In the genomic region with DNA sequence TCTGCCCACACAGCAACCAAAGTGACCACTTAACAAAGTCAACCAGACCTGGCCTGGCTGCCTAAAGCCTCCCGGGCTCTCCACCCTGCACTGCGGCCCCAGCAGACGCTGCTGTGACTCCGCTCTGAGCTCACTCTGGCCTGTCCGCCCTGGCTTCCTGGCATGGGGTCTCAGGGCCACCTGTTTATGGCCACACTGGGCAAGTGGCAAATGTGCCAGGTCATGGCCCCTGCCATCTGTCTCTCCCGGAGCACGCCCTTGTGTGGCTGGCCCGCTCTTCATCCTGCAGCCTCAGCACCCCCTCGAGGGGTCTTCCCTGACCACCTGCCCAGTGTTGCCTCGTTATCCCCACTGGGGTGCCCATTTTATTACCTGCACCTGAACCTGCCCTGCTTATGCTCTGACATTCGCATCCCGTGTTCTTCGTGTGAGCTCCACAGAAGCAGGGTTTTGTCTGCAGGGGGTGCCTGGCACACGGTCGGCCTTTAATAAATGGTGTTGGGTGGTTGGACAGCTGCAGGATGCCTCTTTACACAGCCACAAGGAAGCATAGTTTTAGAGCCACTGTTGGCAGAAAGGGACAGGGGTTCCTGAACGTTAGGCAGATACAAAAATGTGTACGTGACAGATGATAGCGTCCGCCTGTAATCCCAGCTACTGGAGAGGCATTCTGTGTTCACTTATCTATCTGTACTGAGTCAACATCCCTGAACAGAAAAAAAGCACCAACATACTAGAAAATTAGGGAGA, we compare ENCODE assay signal across 23 cellular contexts.
DNase-seq lines count a peak whose midpoint lies in the region; TF ChIP-seq lines count a peak whose summit lies in the region.
"Had no signal": no experiment of that assay in that cellular context is flagged by ENCODE, and none has a peak within 500 bp of the region (broad histone marks: within the 10 kb centered on the region; RNA-seq: fewer than 3 reads in every experiment).

No MANE protein-coding gene starts in this region.

- H3K36me3 Mint-ChIP-seq in type B pancreatic cell: no peaks in the 10 kb centered on the region

- no peak overlapping the region for H3K27ac Mint-ChIP-seq in type B pancreatic cell
- H3K27ac Mint-ChIP-seq: CD8-positive, alpha-beta memory T cell; H9; HFFc6 had no signal

- TF ChIP-seq CTCF in type B pancreatic cell (conservative IDR thresholded peaks at IDR 0.05): no peak

- H3K9me3 Mint-ChIP-seq in type B pancreatic cell: peaks cover 4% of the 10 kb centered on the region
- H3K9me3 Mint-ChIP-seq: CD8-positive, alpha-beta memory T cell had no signal

- H3K4me3 Mint-ChIP-seq in type B pancreatic cell: no peak overlapping the region
- H3K4me3 Mint-ChIP-seq: CD8-positive, alpha-beta memory T cell; H9; HFFc6 had no signal

- H3K27me3 Mint-ChIP-seq in type B pancreatic cell: no peaks in the 10 kb centered on the region

- peak; percentile 37 for DNase-seq in activated CD8-positive, alpha-beta memory T cell treated with anti-CD3 and anti-CD28 coated beads for 24 hours
- no peak for DNase-seq in activated CD8-positive, alpha-beta memory T cell treated with anti-CD3 and anti-CD28 coated beads, Interleukin-2, amount 50 U/mL, for 4 hours
- DNase-seq in cerebellum (ENCODE audit: low spot score): peak; percentile 79
- DNase-seq in myocyte (ENCODE audit: low read depth): peak; percentile 92
- peak; percentile 63 for DNase-seq in type B pancreatic cell (ENCODE audit: extremely low spot score, unreplicated experiment)
- no peak for DNase-seq in NCI-H1694 treated with DMSO at 0.1 percent for 48 hours (lab: John Stamatoyannopoulos, UW)
- no peak for DNase-seq in activated CD4-positive, alpha-beta T cell treated with anti-CD3 and anti-CD28 coated beads, Interleukin-2, amount 50 U/mL, for 1 hour
- DNase-seq: 8988T; AML-193; Calu3; CD8-positive, alpha-beta memory T cell; GDM1; GM23248; H9; HFFc6; Kasumi-1; MM.1S; NCI-H1048; NCI-H1436; NCI-H2029 treated with DMSO at 0.1 percent for 48 hours; NCI-H345; NCI-H82; Peyer's patch had no signal

- no peaks in the 10 kb centered on the region for H3K4me1 Mint-ChIP-seq in type B pancreatic cell (ENCODE audit: unreplicated experiment)
- H3K4me1 Mint-ChIP-seq: CD8-positive, alpha-beta memory T cell; H9 had no signal

Comparison
In these comparisons a context has a peak if more than half of its experiments do, and no peak if none do; other contexts are left out.
1. DNase-seq: peak in activated CD8-positive, alpha-beta memory T cell treated with anti-CD3 and anti-CD28 coated beads for 24 hours (single experiment), cerebellum (single experiment), myocyte (single experiment) and type B pancreatic cell (single experiment); none in activated CD8-positive, alpha-beta memory T cell treated with anti-CD3 and anti-CD28 coated beads, Interleukin-2, amount 50 U/mL, for 4 hours (single experiment), NCI-H1694 treated with DMSO at 0.1 percent for 48 hours (single experiment) and activated CD4-positive, alpha-beta T cell treated with anti-CD3 and anti-CD28 coated beads, Interleukin-2, amount 50 U/mL, for 1 hour (single experiment).